In the genomic region with DNA sequence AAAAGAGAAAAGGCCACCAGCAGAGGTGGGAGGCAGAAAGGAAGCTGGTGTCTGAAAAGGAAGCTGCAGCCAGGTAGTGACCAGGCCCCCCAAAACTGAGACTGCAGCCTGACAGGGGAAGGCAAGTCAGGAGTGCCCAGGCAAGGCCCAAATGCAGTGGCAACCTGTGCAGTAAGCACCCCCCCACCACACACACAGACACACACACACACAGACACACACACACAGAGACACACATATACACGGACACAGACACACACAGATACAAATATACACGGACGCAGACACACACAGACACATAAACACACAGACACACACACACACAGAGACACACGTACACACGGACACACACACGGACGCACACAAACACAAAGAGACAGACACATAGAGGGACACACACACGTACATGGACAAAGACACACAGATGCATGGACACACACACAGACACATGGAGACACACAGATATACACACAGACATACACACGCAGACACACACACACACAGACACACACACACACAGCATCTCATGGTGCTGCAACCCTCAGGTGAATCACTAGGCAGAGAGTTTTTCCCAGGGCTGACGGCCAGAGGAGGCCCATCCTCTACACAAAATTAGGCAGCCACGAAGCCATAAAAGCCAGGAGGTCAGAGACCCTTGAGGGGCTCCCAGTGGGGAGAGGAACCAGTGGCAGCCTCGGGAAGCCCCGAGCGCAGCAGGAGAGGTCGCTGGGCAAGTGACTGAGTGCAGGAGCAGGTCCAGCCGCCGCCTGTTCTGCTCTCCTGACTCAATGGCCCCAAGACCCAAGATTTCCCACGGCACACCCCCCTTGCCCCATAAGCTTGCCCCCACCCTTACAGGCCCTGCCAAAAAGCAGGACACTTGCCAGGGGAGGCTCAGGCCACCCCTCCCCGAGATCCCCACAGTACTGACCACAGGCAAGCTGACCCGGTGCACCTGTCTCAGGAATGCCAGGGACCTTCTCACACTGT, we compare ENCODE assay signal across 21 cellular contexts. TPM values are rescaled to one million over a fixed set of nuclear protein-coding genes. Genes with fewer than 3 reads are reported as not detected.
DNase-seq lines count a peak whose midpoint lies in the region; ATAC-seq, FAIRE-seq and TF ChIP-seq lines count a peak whose summit lies in the region.
"Had no signal": no experiment of that assay in that cellular context is flagged by ENCODE, and none has a peak within 500 bp of the region (broad histone marks: within the 10 kb centered on the region; RNA-seq: fewer than 3 reads in every experiment).

No MANE protein-coding gene starts in this region.

- DNase-seq in HTR-8/SVneo (ENCODE audit: insufficient read length, low spot score) (no peak), bronchial epithelial cell (ENCODE audit: low read depth) (peak; percentile 50), right lobe of liver (peak in 1 of 3 donors; percentile 20), spleen (peak; percentile 55), midbrain (lab: John Stamatoyannopoulos, UW) (no peak), HuH-7.5 (ENCODE audit: low spot score) (no peak), NCI-H524 treated with DMSO at 0.1 percent for 48 hours (lab: John Stamatoyannopoulos, UW) (no peak), SHP77 treated with DMSO at 0.1 percent for 48 hours (lab: John Stamatoyannopoulos, UW) (no peak)
- DNase-seq: activated naive CD8-positive, alpha-beta T cell treated with anti-CD3 and anti-CD28 coated beads for 36 hours; activated T-cell treated with anti-CD3 and anti-CD28 coated beads, Interleukin-2, amount 50 U/mL, for 48 hours; DND-41; GM23248; head of caudate nucleus; MV-4-11; NCI-H2029; NCI-H510A treated with DMSO at 0.1 percent for 48 hours; retina; SHP77; stimulated activated naive CD4-positive, alpha-beta T cell treated with Interleukin-2 at 50 U/mL for 16 hours; trophoblast cell had no signal

- H3K9me3 ChIP-seq in right lobe of liver (no peaks in the 10 kb centered on the region), spleen (no peaks in the 10 kb centered on the region)

- intact Hi-C loops in right lobe of liver (cut with DNase I) (no loop called here), spleen (cut with DNase I; ENCODE audit: low total_unique reads) (no loop called here)

- no peak for ATAC-seq in right lobe of liver

- WGBS in right lobe of liver (ENCODE audit: insufficient coverage, low coverage, low lambda C conversion rate, missing lambda C conversion rate) = 64% methylated on average over 7 of the region's 20 CpGs
- WGBS in spleen, 5 donors = 90 to 93% (median 90%) methylated on average over 16 to 20 of the region's 20 CpGs

- H3K4me1 ChIP-seq in right lobe of liver = peaks cover 0 to 90% (median 38%) of the 10 kb centered on the region in 4 donors
- H3K4me1 ChIP-seq in spleen = peaks cover 4 to 12% (median 8%) of the 10 kb centered on the region in 6 donors

- H3K36me3 ChIP-seq in bronchial epithelial cell (ENCODE audit: control insufficient read depth, insufficient read depth, low read length) (peaks cover 35% of the 10 kb centered on the region), right lobe of liver (peaks cover 0 to 4% (median 0%) of the 10 kb centered on the region in 4 donors), spleen (no peaks in the 10 kb centered on the region)

- peak overlapping the region; percentile 3 for H3K4me3 ChIP-seq in bronchial epithelial cell (ENCODE audit: low read depth, low read length)
- H3K4me3 ChIP-seq in right lobe of liver = no peak overlapping the region
- no peak overlapping the region for H3K4me3 ChIP-seq in spleen
- H3K4me3 ChIP-seq: GM23248 had no signal

- FAIRE-seq in HTR-8/SVneo (lab: Jason Lieb, UNC) (peak; percentile 88), bronchial epithelial cell (lab: Jason Lieb, UNC) (peak; percentile 55)

- H3K27ac ChIP-seq in right lobe of liver (peak overlapping the region; percentile 92 to 99 (median 98)), spleen (no peak overlapping the region)
- H3K27ac ChIP-seq: GM23248 had no signal

- H3K27me3 ChIP-seq in bronchial epithelial cell (ENCODE audit: control insufficient read depth, insufficient read depth, low read length) = no peaks in the 10 kb centered on the region
- H3K27me3 ChIP-seq in right lobe of liver = no peaks in the 10 kb centered on the region
- peaks cover 0 to 28% (median 14%) of the 10 kb centered on the region in 7 donors for H3K27me3 ChIP-seq in spleen (replicated peaks in 1 of 7)

- TF ChIP-seq POLR2A in right lobe of liver (IDR thresholded peaks at IDR 0.05) = no peak
- TF ChIP-seq POLR2A in spleen (IDR thresholded peaks at IDR 0.05) = no peak

- no peak for TF ChIP-seq CTCF in bronchial epithelial cell (IDR thresholded peaks at IDR 0.05; ENCODE audit: insufficient read depth, low read length, severe bottlenecking)
- no peak for TF ChIP-seq CTCF in right lobe of liver (IDR thresholded peaks at IDR 0.05)
- no peak for TF ChIP-seq CTCF in spleen (IDR thresholded peaks at IDR 0.05 in 8 of 11, conservative IDR thresholded peaks at IDR 0.05 in 3 of 11)

RNA-seq across cellular contexts. Expression of gene SDC1, which starts 6.3 kb away (rescaled TPM):
- total RNA-seq in bronchial epithelial cell = 1,084 and 1,308 TPM in 2 replicates
- total RNA-seq in right lobe of liver = 100 to 1,000 TPM; 260 to 452 (median 415) TPM
- 10 to 100 TPM in 6 of 7 donors, 1 to 10 TPM in 1; 6.0 to 43.8 (median 21.7) TPM for total RNA-seq in spleen
- 1 to 10 TPM in 1 of 3 donors, under 1 TPM in 2; 0.54 to 3.5 (median 0.85) TPM for polyA plus RNA-seq in spleen
- total RNA-seq: T-helper 1 cell treated with Interleukin-12 subunit alpha and Interleukin-12 subunit beta and Interleukin-4 antibody, amounts not matched to agents 30 ng/mL and 1 ng/mL, for 36 hours had no signal

Comparison
In these comparisons a context has a peak if more than half of its experiments do, and no peak if none do; other contexts are left out.
1. DNase-seq: peak in bronchial epithelial cell (single experiment) and spleen (single experiment); none in HTR-8/SVneo (single experiment), midbrain (single experiment), HuH-7.5 (single experiment), NCI-H524 treated with DMSO at 0.1 percent for 48 hours (single experiment) and SHP77 treated with DMSO at 0.1 percent for 48 hours (single experiment).
2. H3K27ac ChIP-seq: peak in right lobe of liver (3 of 3); none in spleen (0 of 8).
3. RNA of gene SDC1, which starts 6.3 kb away (total RNA-seq): 1,084 to 1,308 TPM in bronchial epithelial cell and 260 to 452 TPM in right lobe of liver; 6.0 to 43.8 TPM in spleen; every median in the first group is over 4 times any median in the second.